In genomic region chr22:45959719-45960476, GRCh38 we compare ENCODE assay signal across 26 cellular contexts. TPM values are rescaled to one million over a fixed set of nuclear protein-coding genes. Genes with fewer than 3 reads are reported as not detected.
"Had no signal": no experiment of that assay in that cellular context is flagged by ENCODE, and none has a peak within 500 bp of the region (broad histone marks: within the 10 kb centered on the region; RNA-seq: fewer than 3 reads in every experiment).

No MANE protein-coding gene starts in this region.

- H3K27me3 ChIP-seq: ascending aorta, body of pancreas had no signal

- H3K9me3 Mint-ChIP-seq: activated CD4-positive, alpha-beta memory T cell treated with anti-CD3 and anti-CD28 coated beads for 36 hours; activated CD4-positive, alpha-beta T cell treated with anti-CD3 and anti-CD28 coated beads, Interleukin-2, amount 10 ng/mL, durations not matched to agents 7 days and 5 days; activated naive CD4-positive, alpha-beta T cell treated with anti-CD3 and anti-CD28 coated beads, Interleukin-2, amount 50 U/mL, for 72 hours; activated naive CD8-positive, alpha-beta T cell treated with anti-CD3 and anti-CD28 coated beads, Interleukin-2, amount 50 U/mL, for 24 hours; activated T-cell treated with anti-CD3 and anti-CD28 coated beads, Interleukin-2, amount 50 U/mL, for 4 hours had no signal

- DNase-seq: activated CD4-positive, alpha-beta memory T cell treated with anti-CD3 and anti-CD28 coated beads for 36 hours; activated CD4-positive, alpha-beta T cell treated with anti-CD3 and anti-CD28 coated beads, Interleukin-2, amount 10 ng/mL, durations not matched to agents 7 days and 5 days; activated CD4-positive, CD25-positive, alpha-beta regulatory T cell; activated CD8-positive, alpha-beta memory T cell treated with anti-CD3 and anti-CD28 coated beads for 24 hours; activated effector memory CD4-positive, alpha-beta T cell treated with anti-CD3 and anti-CD28 coated beads, Interleukin-2, amount 50 U/mL, for 16 hours; activated naive CD4-positive, alpha-beta T cell treated with Interleukin-2 at 50 U/mL for 16 hours; activated naive CD8-positive, alpha-beta T cell treated with anti-CD3 and anti-CD28 coated beads, Interleukin-2, amount 50 U/mL, for 24 hours; activated T-cell treated with anti-CD3 and anti-CD28 coated beads, Interleukin-2, amount 50 U/mL, for 4 hours; amniotic stem cell; body of pancreas; NCI-H1092; NCI-H1417; NCI-H1930; NCI-H2171 treated with DMSO at 0.1 percent for 48 hours; NCI-H226; NCI-H510A; NCI-H69; NK-92 treated with Interleukin-12 subunit alpha and Interleukin-12 subunit beta, amount 100 ng/mL, for 24 hours; PC-3; SIG-M5; T-helper 17 cell; T-helper 9 cell had no signal

- H3K9me3 ChIP-seq: ascending aorta, body of pancreas had no signal

- H3K4me3 ChIP-seq: ascending aorta, body of pancreas had no signal

- ATAC-seq: activated naive CD4-positive, alpha-beta T cell treated with anti-CD3 and anti-CD28 coated beads, Interleukin-2, amount 50 U/mL, for 72 hours; activated naive CD8-positive, alpha-beta T cell treated with anti-CD3 and anti-CD28 coated beads, Interleukin-2, amount 50 U/mL, for 24 hours; activated T-cell treated with anti-CD3 and anti-CD28 coated beads, Interleukin-2, amount 50 U/mL, for 4 hours; body of pancreas; PC-3; T-helper 17 cell had no signal

- H3K36me3 ChIP-seq: ascending aorta had no signal

- H3K36me3 Mint-ChIP-seq: activated CD4-positive, alpha-beta memory T cell treated with anti-CD3 and anti-CD28 coated beads for 36 hours; activated naive CD4-positive, alpha-beta T cell treated with anti-CD3 and anti-CD28 coated beads, Interleukin-2, amount 50 U/mL, for 72 hours had no signal

- H3K9ac ChIP-seq: KMS-11 had no signal

- H3K27ac Mint-ChIP-seq: activated CD4-positive, alpha-beta memory T cell treated with anti-CD3 and anti-CD28 coated beads for 36 hours; activated CD4-positive, alpha-beta T cell treated with anti-CD3 and anti-CD28 coated beads, Interleukin-2, amount 10 ng/mL, durations not matched to agents 7 days and 5 days; activated naive CD8-positive, alpha-beta T cell treated with anti-CD3 and anti-CD28 coated beads, Interleukin-2, amount 50 U/mL, for 24 hours; T-helper 17 cell had no signal

- H3K4me1 ChIP-seq: ascending aorta, body of pancreas had no signal

- H3K4me1 Mint-ChIP-seq: activated CD4-positive, alpha-beta T cell treated with anti-CD3 and anti-CD28 coated beads, Interleukin-2, amount 10 ng/mL, durations not matched to agents 7 days and 5 days; activated naive CD8-positive, alpha-beta T cell treated with anti-CD3 and anti-CD28 coated beads, Interleukin-2, amount 50 U/mL, for 24 hours; T-helper 17 cell had no signal

- H3K27ac ChIP-seq: ascending aorta, body of pancreas, KMS-11, VCaP had no signal

- H3K4me3 Mint-ChIP-seq: activated CD4-positive, alpha-beta memory T cell treated with anti-CD3 and anti-CD28 coated beads for 36 hours; activated CD4-positive, alpha-beta T cell treated with anti-CD3 and anti-CD28 coated beads, Interleukin-2, amount 10 ng/mL, durations not matched to agents 7 days and 5 days; activated naive CD8-positive, alpha-beta T cell treated with anti-CD3 and anti-CD28 coated beads, Interleukin-2, amount 50 U/mL, for 24 hours; activated T-cell treated with anti-CD3 and anti-CD28 coated beads, Interleukin-2, amount 50 U/mL, for 4 hours; T-helper 17 cell had no signal

RNA-seq across cellular contexts. Expression of gene WNT7B, which starts 17.1 kb away (rescaled TPM):
- total RNA-seq: activated CD4-positive, alpha-beta memory T cell treated with anti-CD3 and anti-CD28 coated beads for 36 hours; activated CD4-positive, alpha-beta T cell treated with anti-CD3 and anti-CD28 coated beads, Interleukin-2, amount 10 ng/mL, durations not matched to agents 7 days and 5 days; ascending aorta; T-helper 17 cell had no signal
